ENCODE assay signal across 18 cellular contexts in genomic region chr6:161222706-161223234, GRCh38.
"Had no signal": no experiment of that assay in that cellular context is flagged by ENCODE, and none has a peak within 500 bp of the region (broad histone marks: within the 10 kb centered on the region; RNA-seq: fewer than 3 reads in every experiment).

No MANE protein-coding gene starts in this region.

- H3K9me3 ChIP-seq: colonic mucosa, sigmoid colon, stomach, thoracic aorta had no signal

- DNase-seq: colonic mucosa; effector CD4-positive, alpha-beta T cell; foreskin melanocyte; head of caudate nucleus; kidney; left cardiac atrium; left ventricle myocardium superior; mesendoderm; naive thymus-derived CD4-positive, alpha-beta T cell; sigmoid colon; stimulated activated CD4-positive, alpha-beta T cell treated with anti-CD3 and anti-CD28 coated beads, Interleukin-12 subunit alpha, Interleukin-12 subunit beta, amount 100 ng/mL, for 4 hours; stimulated activated naive CD4-positive, alpha-beta T cell; stomach; trophoblast cell had no signal

- ATAC-seq: left cardiac atrium; left ventricle myocardium superior; naive thymus-derived CD4-positive, alpha-beta T cell had no signal

- H3K4me3 ChIP-seq: colonic mucosa, hepatocyte, lung, sigmoid colon, skin epidermis, stomach, thoracic aorta had no signal

- H3K27ac ChIP-seq: colonic mucosa, hepatocyte, sigmoid colon, skin epidermis, stomach, thoracic aorta had no signal

- H3K4me3 Mint-ChIP-seq: naive thymus-derived CD4-positive, alpha-beta T cell had no signal
